19 cellular contexts compared by ENCODE assay signal in genomic region chr13:52786747-52787146, GRCh38. TPM values are rescaled to one million over a fixed set of nuclear protein-coding genes. Genes with fewer than 3 reads are reported as not detected.
DNase-seq lines count a peak whose midpoint lies in the region; ATAC-seq and TF ChIP-seq lines count a peak whose summit lies in the region.
"Had no signal": no experiment of that assay in that cellular context is flagged by ENCODE, and none has a peak within 500 bp of the region (broad histone marks: within the 10 kb centered on the region; RNA-seq: fewer than 3 reads in every experiment).

No MANE protein-coding gene starts in this region.

- H3F3A ChIP-seq in PC-3 (ENCODE audit: low read length, unreplicated experiment), result no peaks in the 10 kb centered on the region

- BruUV-seq in PC-3 (replicated peaks; lab: Mats Ljungman, UMichigan), result no TSS peak

- TF ChIP-seq CTCF in PC-3 (conservative IDR thresholded peaks at IDR 0.05; ENCODE audit: low read depth, low read length) (no peak), lower leg skin (IDR thresholded peaks at IDR 0.05) (no peak)

- no peak overlapping the region for H3K9ac ChIP-seq in PC-3 (ENCODE audit: low read length)
- H3K9ac ChIP-seq: BLaER1 treated with 17β-estradiol and CSF1 and Interleukin-3, amounts not matched to agents 10 nM and 100 nM had no signal

- H2AFZ ChIP-seq in PC-3 (ENCODE audit: low read length), result no peak overlapping the region

- intact Hi-C loops in PC-3 (cut with micrococcal nuclease), result no loop called here
- intact Hi-C loops in lower leg skin (cut with DNase I; ENCODE audit: low total_unique reads), result no loop called here

- no peaks in the 10 kb centered on the region for H3K9me3 ChIP-seq in MG63
- H3K9me3 ChIP-seq in PC-3 (ENCODE audit: low read length), result no peaks in the 10 kb centered on the region
- H3K9me3 ChIP-seq: BLaER1 treated with 17β-estradiol and CSF1 and Interleukin-3, amounts not matched to agents 10 nM and 100 nM; stomach had no signal

- no peaks in the 10 kb centered on the region for H3K27me3 ChIP-seq in MG63
- H3K27me3 ChIP-seq in PC-3 (ENCODE audit: low read length), result peaks cover 16% of the 10 kb centered on the region
- H3K27me3 ChIP-seq: BLaER1 treated with 17β-estradiol and CSF1 and Interleukin-3, amounts not matched to agents 10 nM and 100 nM had no signal

- H3K4me2 ChIP-seq in PC-3 (ENCODE audit: low read length), result no peak overlapping the region

- POLR2A ChIA-PET in PC-3 (lab: Charles Lee; ENCODE audit: unreplicated experiment), result no interaction called here

- H4K20me1 ChIP-seq in PC-3 (ENCODE audit: low read length), result no peaks in the 10 kb centered on the region
- H4K20me1 ChIP-seq: BLaER1 treated with 17β-estradiol and CSF1 and Interleukin-3, amounts not matched to agents 10 nM and 100 nM had no signal

- ATAC-seq in PC-3, result no peak
- no peak for ATAC-seq in left lobe of liver

- no peak for TF ChIP-seq POLR2A in lower leg skin (IDR thresholded peaks at IDR 0.05)

- H3K27ac ChIP-seq in PC-3 (ENCODE audit: low read length), result no peak overlapping the region
- peak overlapping the region; percentile 75 for H3K27ac ChIP-seq in substantia nigra (ENCODE audit: low read depth, low read length, poor library complexity, severe bottlenecking)
- H3K27ac ChIP-seq: BLaER1 treated with 17β-estradiol and CSF1 and Interleukin-3, amounts not matched to agents 10 nM and 100 nM; stomach had no signal

- H3K4me1 ChIP-seq in PC-3 (ENCODE audit: insufficient read depth, low read length), result no peaks in the 10 kb centered on the region
- H3K4me1 ChIP-seq: stomach had no signal

- no peak overlapping the region for H3K4me3 ChIP-seq in MG63
- no peak overlapping the region for H3K4me3 ChIP-seq in PC-3 (ENCODE audit: low read length)
- no peak overlapping the region for H3K4me3 ChIP-seq in lower leg skin (ENCODE audit: low read depth, poor library complexity, severe bottlenecking)
- H3K4me3 ChIP-seq: BLaER1 treated with 17β-estradiol and CSF1 and Interleukin-3, amounts not matched to agents 10 nM and 100 nM; stomach had no signal

- CTCF ChIA-PET in PC-3 (lab: Charles Lee), result no interaction called here

- DNase-seq in MG63, result peak; percentile 21
- peak; percentile 2 for DNase-seq in PC-3
- peak in 38 of 51 donors; percentile 1 to 85 (median 48) for DNase-seq in hypothalamus (lab: John Stamatoyannopoulos, UW)
- DNase-seq in substantia nigra (lab: John Stamatoyannopoulos, UW), result peak in 47 of 49 donors; percentile 2 to 86 (median 59)
- DNase-seq in left lobe of liver (ENCODE audit: low spot score), result no peak
- no peak for DNase-seq in activated effector memory CD4-positive, alpha-beta T cell treated with anti-CD3 and anti-CD28 coated beads, Interleukin-2, amount 50 U/mL, for 16 hours
- no peak for DNase-seq in lower leg skin (ENCODE audit: low spot score in 2 of 2)
- DNase-seq: activated B cell treated with CpG ODN at 0.5 μM for 24 hours, amniotic stem cell, erythroblast, glutamatergic neuron, GOT3, kidney, NCI-H2029, RPMI8226, stomach had no signal

- H3K9me2 ChIP-seq in PC-3 (replicated peaks; ENCODE audit: low read length), result no peaks in the 10 kb centered on the region

- WGBS in lower leg skin, 2 donors, result 65 to 77% methylated on average over 3 of the region's 3 CpGs

- H3K36me3 ChIP-seq in MG63 (no peaks in the 10 kb centered on the region), PC-3 (ENCODE audit: low read depth, low read length) (no peaks in the 10 kb centered on the region)
- H3K36me3 ChIP-seq: BLaER1 treated with 17β-estradiol and CSF1 and Interleukin-3, amounts not matched to agents 10 nM and 100 nM; stomach had no signal

- no peaks in the 10 kb centered on the region for H3K79me2 ChIP-seq in PC-3 (ENCODE audit: low read length)

RNA-seq across cellular contexts. Expression of gene CNMD, which starts 47.1 kb away (rescaled TPM):
- total RNA-seq in MG63 (2014; rRNA removed; shearing (Covaris generic); ENCODE audit: low replicate concordance), result not detected in 2 replicates
- total RNA-seq in PC-3 (2014; rRNA removed), result not detected in 2 replicates
- not detected for total RNA-seq in left lobe of liver
- total RNA-seq in lower leg skin, result not detected
- total RNA-seq: activated B cell treated with CpG ODN at 0.5 μM for 24 hours; kidney; posterior vena cava; stomach; T-helper 1 cell treated with Interleukin-12 subunit alpha and Interleukin-12 subunit beta and Interleukin-4 antibody, amounts not matched to agents 30 ng/mL and 1 ng/mL, for 36 hours had no signal

Comparison
In these comparisons a context has a peak if more than half of its experiments do, and no peak if none do; other contexts are left out.
1. DNase-seq: peak in MG63 (single experiment), PC-3 (single experiment), hypothalamus (38 of 51) and substantia nigra (47 of 49); none in left lobe of liver (single experiment), activated effector memory CD4-positive, alpha-beta T cell treated with anti-CD3 and anti-CD28 coated beads, Interleukin-2, amount 50 U/mL, for 16 hours (single experiment) and lower leg skin (0 of 2).